In genomic region chrY:26555015-26555414, GRCh38 we compare ENCODE assay signal across 6 cellular contexts.
"Had no signal": no experiment of that assay in that cellular context is flagged by ENCODE, and none has a peak within 500 bp of the region (broad histone marks: within the 10 kb centered on the region; RNA-seq: fewer than 3 reads in every experiment).

No MANE protein-coding gene starts in this region.

- H3K4me1 Mint-ChIP-seq: IgD-negative memory B cell had no signal

- ATAC-seq: HepG2, K562 had no signal

- H3K36me3 Mint-ChIP-seq: IgD-negative memory B cell had no signal

- H3K9me3 Mint-ChIP-seq: IgD-negative memory B cell had no signal

- H3K27me3 Mint-ChIP-seq: IgD-negative memory B cell had no signal

- H3K27ac Mint-ChIP-seq: IgD-negative memory B cell had no signal

- H3K4me3 Mint-ChIP-seq: IgD-negative memory B cell had no signal

- DNase-seq: IMR-90, KBM-7, KG1 had no signal
